Comparison of ENCODE assay signal across 1 cellular context in the genomic region with DNA sequence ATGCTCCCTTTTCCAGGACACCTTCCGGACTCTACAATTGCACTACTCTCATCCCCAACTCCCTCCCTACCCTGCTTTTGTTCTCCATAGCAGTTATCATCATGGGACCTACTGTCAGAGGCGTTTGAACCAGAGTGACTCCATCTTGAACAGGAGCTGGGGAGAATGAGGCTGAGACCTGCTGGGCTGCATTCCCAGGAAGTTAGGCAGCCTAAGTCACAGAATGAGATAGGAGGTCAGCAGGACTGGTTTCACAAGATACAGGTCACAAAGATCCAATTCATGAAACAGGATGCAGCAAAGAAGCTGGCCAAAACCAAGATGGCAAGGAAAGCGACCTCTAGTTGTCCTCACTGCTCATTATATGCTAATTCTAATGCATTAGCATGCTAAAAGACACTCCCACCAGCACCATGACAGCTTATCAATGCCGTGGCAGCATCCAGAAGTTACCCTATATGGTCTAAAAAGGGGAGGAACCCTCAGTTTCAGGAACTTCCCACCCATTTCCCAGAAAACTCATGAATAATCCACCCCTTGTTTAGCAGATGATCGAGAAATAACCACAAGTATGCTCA.
TF ChIP-seq lines count a peak whose summit lies in the region.

No MANE protein-coding gene starts in this region.

TF ChIP-seq in HepG2, 621 proteins besides CTCF, POLR2A, EP300 and RAD21 (continued from another document):
- TF ChIP-seq, protein P1, sequence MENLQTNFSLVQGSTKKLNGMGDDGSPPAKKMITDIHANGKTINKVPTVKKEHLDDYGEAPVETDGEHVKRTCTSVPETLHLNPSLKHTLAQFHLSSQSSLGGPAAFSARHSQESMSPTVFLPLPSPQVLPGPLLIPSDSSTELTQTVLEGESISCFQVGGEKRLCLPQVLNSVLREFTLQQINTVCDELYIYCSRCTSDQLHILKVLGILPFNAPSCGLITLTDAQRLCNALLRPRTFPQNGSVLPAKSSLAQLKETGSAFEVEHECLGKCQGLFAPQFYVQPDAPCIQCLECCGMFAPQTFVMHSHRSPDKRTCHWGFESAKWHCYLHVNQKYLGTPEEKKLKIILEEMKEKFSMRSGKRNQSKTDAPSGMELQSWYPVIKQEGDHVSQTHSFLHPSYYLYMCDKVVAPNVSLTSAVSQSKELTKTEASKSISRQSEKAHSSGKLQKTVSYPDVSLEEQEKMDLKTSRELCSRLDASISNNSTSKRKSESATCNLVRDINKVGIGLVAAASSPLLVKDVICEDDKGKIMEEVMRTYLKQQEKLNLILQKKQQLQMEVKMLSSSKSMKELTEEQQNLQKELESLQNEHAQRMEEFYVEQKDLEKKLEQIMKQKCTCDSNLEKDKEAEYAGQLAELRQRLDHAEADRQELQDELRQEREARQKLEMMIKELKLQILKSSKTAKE (CRISPR knock-in tag; IDR thresholded peaks at IDR 0.05; ENCODE audit: borderline replicate concordance), result no peak
